13 cellular contexts compared by ENCODE assay signal in the genomic region with DNA sequence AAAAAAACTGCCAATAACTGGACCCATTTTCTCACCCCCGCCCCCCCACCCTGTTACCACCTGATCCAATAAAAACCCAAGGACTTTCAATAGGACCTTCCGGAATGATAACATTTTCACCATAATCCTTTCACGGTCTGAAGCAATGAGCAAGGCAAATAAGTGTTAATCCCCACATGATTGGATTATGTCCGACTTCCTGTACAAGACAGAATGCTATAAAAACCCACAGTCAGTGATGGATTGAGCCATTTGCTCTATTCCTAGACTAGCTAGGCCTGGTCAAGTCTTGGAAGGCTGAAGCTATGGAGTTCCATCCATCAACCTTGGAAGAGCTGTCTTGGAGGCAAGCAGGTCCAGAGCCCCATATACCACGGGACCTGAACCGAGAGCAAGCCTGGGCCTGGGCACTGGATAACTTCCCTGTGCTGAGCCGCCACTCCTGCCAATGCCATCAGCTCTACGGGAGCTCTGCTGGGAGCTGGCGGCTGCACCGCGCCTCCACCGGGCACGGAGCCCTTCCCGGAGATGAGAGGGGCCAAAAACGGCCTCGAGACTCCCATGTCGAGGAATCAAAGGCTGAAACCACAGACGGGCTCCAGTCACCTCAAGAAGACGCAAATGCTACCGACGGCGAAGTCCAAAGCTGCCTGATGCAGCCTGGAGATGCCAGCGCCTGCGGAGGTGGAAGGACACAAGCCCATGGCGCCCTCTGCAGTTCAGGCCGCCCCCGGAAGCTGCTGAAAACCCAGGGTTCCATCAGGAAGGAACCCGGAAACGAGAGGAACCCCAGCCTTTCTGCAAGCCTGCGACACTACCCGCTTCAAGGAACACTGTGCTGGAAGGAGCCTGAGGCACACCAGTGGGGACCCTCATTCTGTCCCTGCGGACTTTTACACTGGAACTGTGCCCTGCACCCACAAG.
A peak's percentile ranks its signal among the peaks of the same experiment; 100 is the strongest.
DNase-seq lines count a peak whose midpoint lies in the region; ATAC-seq and TF ChIP-seq lines count a peak whose summit lies in the region.
"Had no signal": no experiment of that assay in that cellular context is flagged by ENCODE, and none has a peak within 500 bp of the region (broad histone marks: within the 10 kb centered on the region; RNA-seq: fewer than 3 reads in every experiment).

No MANE protein-coding gene starts in this region.

- no peaks in the 10 kb centered on the region for H3K27me3 Mint-ChIP-seq in WTC11 (ENCODE audit: low read depth)

- WGBS in GM23248 (ENCODE audit: low coverage in 1 of 2, low lambda C conversion rate in 2 of 2, missing lambda C conversion rate in 2 of 2), 2 experiments = 23 to 28% methylated on average over 31 to 32 of the region's 32 CpGs

- no peaks in the 10 kb centered on the region for H3K9me2 ChIP-seq in GM23248 (ENCODE audit: insufficient read depth)

- H3K9me3 ChIP-seq in GM23248 (ENCODE audit: low read depth) (no peaks in the 10 kb centered on the region), uterus (no peaks in the 10 kb centered on the region)
- H3K9me3 ChIP-seq in effector memory CD4-positive, alpha-beta T cell (ENCODE audit: control insufficient read depth, low read length) = no peaks in the 10 kb centered on the region
- H3K9me3 ChIP-seq: gastroesophageal sphincter, tibial artery had no signal

- TF ChIP-seq CTCF in WTC11 (IDR thresholded peaks at IDR 0.05) = no peak
- no peak for TF ChIP-seq CTCF in uterus (IDR thresholded peaks at IDR 0.05)

- no peak overlapping the region for H3K4me3 Mint-ChIP-seq in WTC11

- H3K36me3 Mint-ChIP-seq in WTC11 = no peaks in the 10 kb centered on the region

- no peak for TF ChIP-seq POLR2A in uterus (IDR thresholded peaks at IDR 0.05)

- in situ Hi-C loops in GM23248 (cut with MboI) = no loop called here

- H3K9me3 Mint-ChIP-seq in WTC11 = 0 out of 2 replicates have a peak, but pooled peaks cover 3% of the 10 kb centered on the region

- DNase-seq in NCI-H524 (lab: John Stamatoyannopoulos, UW) (peak; percentile 7 to 23), NCI-H524 treated with DMSO at 0.1 percent for 48 hours (lab: John Stamatoyannopoulos, UW) (no peak), GM23248 (peak; percentile 75), WTC11 (ENCODE audit: low spot score) (peak; percentile 82), left ventricle myocardium superior (peak; percentile 47), uterus (no peak), NCI-H2081 treated with DMSO at 0.1 percent for 48 hours (lab: John Stamatoyannopoulos, UW) (no peak)
- no peak for DNase-seq in effector memory CD4-positive, alpha-beta T cell
- DNase-seq: activated effector memory CD4-positive, alpha-beta T cell treated with anti-CD3 and anti-CD28 coated beads, Interleukin-2, amount 50 U/mL, for 16 hours; NCI-H1105; NCI-H774; tibial artery had no signal

- H3K79me2 ChIP-seq in GM23248 (ENCODE audit: insufficient read depth) = no peaks in the 10 kb centered on the region

- peak; percentile 98 for ATAC-seq in WTC11
- no peak for ATAC-seq in left ventricle myocardium superior
- ATAC-seq: gastroesophageal sphincter had no signal

- no peaks in the 10 kb centered on the region for H3K4me1 ChIP-seq in GM23248 (ENCODE audit: insufficient read depth)
- no peaks in the 10 kb centered on the region for H3K4me1 ChIP-seq in effector memory CD4-positive, alpha-beta T cell (ENCODE audit: control insufficient read depth, insufficient read depth, low read length, poor library complexity, severe bottlenecking)
- H3K4me1 ChIP-seq in uterus = no peaks in the 10 kb centered on the region
- H3K4me1 ChIP-seq: gastroesophageal sphincter, tibial artery had no signal

- H3K4me3 ChIP-seq in GM23248 = peak overlapping the region; percentile 44; the same call in 1 of the 2 replicates
- H3K4me3 ChIP-seq in effector memory CD4-positive, alpha-beta T cell (ENCODE audit: insufficient read depth, low read depth, low read length, poor library complexity, severe bottlenecking) = no peak overlapping the region
- H3K4me3 ChIP-seq in uterus = no peak overlapping the region
- H3K4me3 ChIP-seq: gastroesophageal sphincter, tibial artery had no signal

- intact Hi-C loops in left ventricle myocardium superior (cut with micrococcal nuclease) (no loop called here), uterus (cut with DNase I; ENCODE audit: low total_unique reads) (no loop called here)

- H3K36me3 ChIP-seq in GM23248 (ENCODE audit: low read depth) (no peaks in the 10 kb centered on the region), uterus (no peaks in the 10 kb centered on the region)
- peaks cover 7% of the 10 kb centered on the region for H3K36me3 ChIP-seq in effector memory CD4-positive, alpha-beta T cell (ENCODE audit: control insufficient read depth, insufficient read depth, low read length)
- H3K36me3 ChIP-seq: gastroesophageal sphincter, tibial artery had no signal

- H4K20me1 ChIP-seq in GM23248 (ENCODE audit: insufficient read depth) = no peaks in the 10 kb centered on the region

- POLR2A ChIA-PET in WTC11 (lab: Charles Lee) = interaction anchor here (0.6 to 0.7 kb wide), 2 partner anchors 18 to 60 kb away, joined by 4 read pairs; no protein-coding TSS in a partner anchor

- H3F3A ChIP-seq in GM23248 (ENCODE audit: insufficient read depth) = peaks cover 8% of the 10 kb centered on the region; the same call in 1 of the 2 replicates

- peak overlapping the region; percentile 4 for H3K4me2 ChIP-seq in GM23248 (ENCODE audit: unreplicated experiment)

- no peaks in the 10 kb centered on the region for H3K4me1 Mint-ChIP-seq in WTC11

- H3K27ac ChIP-seq in GM23248 (no peak overlapping the region), uterus (no peak overlapping the region)
- H3K27ac ChIP-seq in effector memory CD4-positive, alpha-beta T cell (ENCODE audit: insufficient read depth, low read length, poor library complexity, severe bottlenecking) = no peak overlapping the region
- H3K27ac ChIP-seq: gastroesophageal sphincter, tibial artery had no signal

- CTCF ChIA-PET in WTC11 (lab: Charles Lee) = interaction anchor here (0.6 to 3.2 kb wide), 18 partner anchors 11 to 159 kb away, joined by 3 to 70 read pairs (median 4); a partner anchor contains a TSS

- no peak overlapping the region for H3K27ac Mint-ChIP-seq in WTC11

- H3K27me3 ChIP-seq in GM23248 (replicated peaks; ENCODE audit: insufficient read depth) (no peaks in the 10 kb centered on the region), uterus (no peaks in the 10 kb centered on the region)
- H3K27me3 ChIP-seq in effector memory CD4-positive, alpha-beta T cell (replicated peaks; ENCODE audit: control insufficient read depth, insufficient read depth, low read length, poor library complexity, severe bottlenecking) = no peaks in the 10 kb centered on the region
- H3K27me3 ChIP-seq: tibial artery had no signal

- H2AFZ ChIP-seq in GM23248 = peak overlapping the region; percentile 94

- H3K9ac ChIP-seq in GM23248 = no peak overlapping the region

TF ChIP-seq in WTC11, 78 proteins besides CTCF, POLR2A, EP300 and RAD21:
- TF ChIP-seq ETV6 (CRISPR knock-in tag; IDR thresholded peaks at IDR 0.05) = peak; percentile 92
- TF ChIP-seq GTF2I (CRISPR knock-in tag; conservative IDR thresholded peaks at IDR 0.05) = no peak

Comparison
In these comparisons a context has a peak if more than half of its experiments do, and no peak if none do; other contexts are left out.
1. DNase-seq: peak in NCI-H524 (2 of 2), GM23248 (single experiment), WTC11 (single experiment) and left ventricle myocardium superior (single experiment); none in NCI-H524 treated with DMSO at 0.1 percent for 48 hours (single experiment), effector memory CD4-positive, alpha-beta T cell (0 of 3), uterus (0 of 2) and NCI-H2081 treated with DMSO at 0.1 percent for 48 hours (single experiment).